In genomic region chr3:140088058-140088457, GRCh38 we compare ENCODE assay signal across 37 cellular contexts.
"Had no signal": no experiment of that assay in that cellular context is flagged by ENCODE, and none has a peak within 500 bp of the region (broad histone marks: within the 10 kb centered on the region; RNA-seq: fewer than 3 reads in every experiment).

No MANE protein-coding gene starts in this region.

- H3K4me3 ChIP-seq: adrenal gland, ascending aorta, body of pancreas, breast epithelium, cardiac muscle cell had no signal

- H3K27ac Mint-ChIP-seq: activated naive CD4-positive, alpha-beta T cell treated with anti-CD3 and anti-CD28 coated beads for 36 hours; activated naive CD4-positive, alpha-beta T cell treated with anti-CD3 and anti-CD28 coated beads, Interleukin-2, amount 10 ng/mL, durations not matched to agents 7 days and 5 days; activated naive CD4-positive, alpha-beta T cell treated with anti-CD3 and anti-CD28 coated beads, Interleukin-2, amount 50 U/mL, for 24 hours; activated naive CD4-positive, alpha-beta T cell treated with anti-CD3 and anti-CD28 coated beads, Interleukin-2, amount 50 U/mL, for 72 hours; activated naive CD8-positive, alpha-beta T cell; activated naive CD8-positive, alpha-beta T cell treated with anti-CD3 and anti-CD28 coated beads for 36 hours; activated naive CD8-positive, alpha-beta T cell treated with anti-CD3 and anti-CD28 coated beads, Interleukin-2, amount 10 ng/mL, durations not matched to agents 7 days and 5 days; activated naive CD8-positive, alpha-beta T cell treated with anti-CD3 and anti-CD28 coated beads, Interleukin-2, amount 50 U/mL, for 24 hours; activated T-cell treated with anti-CD3 and anti-CD28 coated beads, Interleukin-2, amount 50 U/mL, for 24 hours; activated T-cell treated with anti-CD3 and anti-CD28 coated beads, Interleukin-2, amount 50 U/mL, for 72 hours; activated T-helper 1 cell treated with anti-CD3 and anti-CD28 coated beads, Interleukin-12 subunit alpha, Interleukin-12 subunit beta, Interleukin-2, Interleukin-4 antibody, amounts not matched to agents 30 ng/mL and 10 ng/mL and 1 ng/mL, durations not matched to agents 14 hours and 24 hours and 36 hours; activated T-helper 17 cell treated with anti-CD3 and anti-CD28 coated beads, Interleukin-2, amount 50 U/mL, for 72 hours; activated T-helper 2 cell treated with anti-CD3 and anti-CD28 coated beads, Interferon-gamma antibody, Interleukin-2, Interleukin-4, amounts not matched to agents 10 μg/mL and 5 μg/mL and 100 μg/mL, durations not matched to agents 14 hours and 24 hours and 36 hours; brain had no signal

- H3K36me3 Mint-ChIP-seq: activated naive CD4-positive, alpha-beta T cell treated with anti-CD3 and anti-CD28 coated beads, Interleukin-2, amount 10 ng/mL, durations not matched to agents 7 days and 5 days; activated naive CD4-positive, alpha-beta T cell treated with anti-CD3 and anti-CD28 coated beads, Interleukin-2, amount 50 U/mL, for 24 hours; activated naive CD4-positive, alpha-beta T cell treated with anti-CD3 and anti-CD28 coated beads, Interleukin-2, amount 50 U/mL, for 72 hours; activated naive CD8-positive, alpha-beta T cell; activated naive CD8-positive, alpha-beta T cell treated with anti-CD3 and anti-CD28 coated beads for 36 hours; activated naive CD8-positive, alpha-beta T cell treated with anti-CD3 and anti-CD28 coated beads, Interleukin-2, amount 10 ng/mL, durations not matched to agents 7 days and 5 days; brain had no signal

- DNase-seq: activated effector memory CD4-positive, alpha-beta T cell treated with anti-CD3 and anti-CD28 coated beads, Interleukin-2, amount 50 U/mL, for 16 hours; activated effector memory CD4-positive, alpha-beta T cell treated with Interleukin-2 at 50 U/mL for 16 hours; activated gamma-delta T cell; activated gamma-delta T cell treated with Interleukin-2 at 50 U/mL for 16 hours; activated naive CD4-positive, alpha-beta T cell; activated naive CD4-positive, alpha-beta T cell treated with anti-CD3 and anti-CD28 coated beads for 36 hours; activated naive CD4-positive, alpha-beta T cell treated with anti-CD3 and anti-CD28 coated beads, Interleukin-2, amount 10 ng/mL, durations not matched to agents 7 days and 5 days; activated naive CD4-positive, alpha-beta T cell treated with anti-CD3 and anti-CD28 coated beads, Interleukin-2, amount 50 U/mL, for 16 hours; activated naive CD4-positive, alpha-beta T cell treated with Interleukin-2 at 50 U/mL for 16 hours; activated naive CD8-positive, alpha-beta T cell treated with anti-CD3 and anti-CD28 coated beads for 36 hours; activated naive CD8-positive, alpha-beta T cell treated with anti-CD3 and anti-CD28 coated beads, Interleukin-2, amount 10 ng/mL, durations not matched to agents 7 days and 5 days; activated naive CD8-positive, alpha-beta T cell treated with anti-CD3 and anti-CD28 coated beads, Interleukin-2, amount 50 U/mL, for 24 hours; activated T-cell treated with anti-CD3 and anti-CD28 coated beads, Interleukin-2, amount 50 U/mL, for 24 hours; activated T-cell treated with anti-CD3 and anti-CD28 coated beads, Interleukin-2, amount 50 U/mL, for 4 hours; activated T-cell treated with anti-CD3 and anti-CD28 coated beads, Interleukin-2, amount 50 U/mL, for 48 hours; activated T-cell treated with anti-CD3 and anti-CD28 coated beads, Interleukin-2, amount 50 U/mL, for 72 hours; adrenal gland; amniotic stem cell; amygdala; anterior cingulate cortex; aorta; body of pancreas; brain microvascular endothelial cell; caudate nucleus; central memory CD4-positive, alpha-beta T cell; cerebellar nuclear complex had no signal

- ATAC-seq: activated naive CD4-positive, alpha-beta T cell treated with anti-CD3 and anti-CD28 coated beads, Interleukin-2, amount 50 U/mL, for 72 hours; activated naive CD8-positive, alpha-beta T cell treated with anti-CD3 and anti-CD28 coated beads, Interleukin-2, amount 50 U/mL, for 24 hours; activated T-cell treated with anti-CD3 and anti-CD28 coated beads, Interleukin-2, amount 50 U/mL, for 4 hours; activated T-cell treated with anti-CD3 and anti-CD28 coated beads, Interleukin-2, amount 50 U/mL, for 72 hours; activated T-helper 17 cell treated with anti-CD3 and anti-CD28 coated beads, Interleukin-2, amount 50 U/mL, for 72 hours; body of pancreas had no signal

- H3K4me3 Mint-ChIP-seq: activated naive CD4-positive, alpha-beta T cell treated with anti-CD3 and anti-CD28 coated beads for 36 hours; activated naive CD4-positive, alpha-beta T cell treated with anti-CD3 and anti-CD28 coated beads, Interleukin-2, amount 10 ng/mL, durations not matched to agents 7 days and 5 days; activated naive CD4-positive, alpha-beta T cell treated with anti-CD3 and anti-CD28 coated beads, Interleukin-2, amount 50 U/mL, for 24 hours; activated naive CD8-positive, alpha-beta T cell; activated naive CD8-positive, alpha-beta T cell treated with anti-CD3 and anti-CD28 coated beads for 36 hours; activated naive CD8-positive, alpha-beta T cell treated with anti-CD3 and anti-CD28 coated beads, Interleukin-2, amount 10 ng/mL, durations not matched to agents 7 days and 5 days; activated naive CD8-positive, alpha-beta T cell treated with anti-CD3 and anti-CD28 coated beads, Interleukin-2, amount 50 U/mL, for 24 hours; activated T-cell treated with anti-CD3 and anti-CD28 coated beads, Interleukin-2, amount 50 U/mL, for 24 hours; activated T-cell treated with anti-CD3 and anti-CD28 coated beads, Interleukin-2, amount 50 U/mL, for 4 hours; activated T-cell treated with anti-CD3 and anti-CD28 coated beads, Interleukin-2, amount 50 U/mL, for 72 hours; activated T-helper 1 cell treated with anti-CD3 and anti-CD28 coated beads, Interleukin-12 subunit alpha, Interleukin-12 subunit beta, Interleukin-2, Interleukin-4 antibody, amounts not matched to agents 30 ng/mL and 10 ng/mL and 1 ng/mL, durations not matched to agents 14 hours and 24 hours and 36 hours; activated T-helper 17 cell treated with anti-CD3 and anti-CD28 coated beads, Interleukin-2, amount 50 U/mL, for 72 hours; brain; central memory CD8-positive, alpha-beta T cell had no signal

- H3K27ac ChIP-seq: adrenal gland, ascending aorta, body of pancreas, brain microvascular endothelial cell, breast epithelium, cardiac muscle cell had no signal

- H3K9me3 Mint-ChIP-seq: activated naive CD4-positive, alpha-beta T cell treated with anti-CD3 and anti-CD28 coated beads for 36 hours; activated naive CD4-positive, alpha-beta T cell treated with anti-CD3 and anti-CD28 coated beads, Interleukin-2, amount 10 ng/mL, durations not matched to agents 7 days and 5 days; activated naive CD4-positive, alpha-beta T cell treated with anti-CD3 and anti-CD28 coated beads, Interleukin-2, amount 50 U/mL, for 24 hours; activated naive CD8-positive, alpha-beta T cell treated with anti-CD3 and anti-CD28 coated beads for 36 hours; activated naive CD8-positive, alpha-beta T cell treated with anti-CD3 and anti-CD28 coated beads, Interleukin-2, amount 10 ng/mL, durations not matched to agents 7 days and 5 days; activated naive CD8-positive, alpha-beta T cell treated with anti-CD3 and anti-CD28 coated beads, Interleukin-2, amount 50 U/mL, for 24 hours; activated T-cell treated with anti-CD3 and anti-CD28 coated beads, Interleukin-2, amount 50 U/mL, for 24 hours; activated T-cell treated with anti-CD3 and anti-CD28 coated beads, Interleukin-2, amount 50 U/mL, for 4 hours; activated T-helper 1 cell treated with anti-CD3 and anti-CD28 coated beads, Interleukin-12 subunit alpha, Interleukin-12 subunit beta, Interleukin-2, Interleukin-4 antibody, amounts not matched to agents 30 ng/mL and 10 ng/mL and 1 ng/mL, durations not matched to agents 14 hours and 24 hours and 36 hours; activated T-helper 17 cell treated with anti-CD3 and anti-CD28 coated beads, Interleukin-2, amount 50 U/mL, for 72 hours; activated T-helper 2 cell treated with anti-CD3 and anti-CD28 coated beads, Interferon-gamma antibody, Interleukin-2, Interleukin-4, amounts not matched to agents 10 μg/mL and 5 μg/mL and 100 μg/mL, durations not matched to agents 14 hours and 24 hours and 36 hours; central memory CD8-positive, alpha-beta T cell had no signal

- H3K4me1 Mint-ChIP-seq: activated naive CD4-positive, alpha-beta T cell treated with anti-CD3 and anti-CD28 coated beads, Interleukin-2, amount 10 ng/mL, durations not matched to agents 7 days and 5 days; activated naive CD4-positive, alpha-beta T cell treated with anti-CD3 and anti-CD28 coated beads, Interleukin-2, amount 50 U/mL, for 24 hours; activated naive CD8-positive, alpha-beta T cell treated with anti-CD3 and anti-CD28 coated beads for 36 hours; activated naive CD8-positive, alpha-beta T cell treated with anti-CD3 and anti-CD28 coated beads, Interleukin-2, amount 10 ng/mL, durations not matched to agents 7 days and 5 days; activated naive CD8-positive, alpha-beta T cell treated with anti-CD3 and anti-CD28 coated beads, Interleukin-2, amount 50 U/mL, for 24 hours; activated T-helper 17 cell treated with anti-CD3 and anti-CD28 coated beads, Interleukin-2, amount 50 U/mL, for 72 hours; central memory CD8-positive, alpha-beta T cell had no signal

- H3K9me3 ChIP-seq: adrenal gland, ascending aorta, body of pancreas, breast epithelium had no signal

- H3K36me3 ChIP-seq: adrenal gland, ascending aorta, brain microvascular endothelial cell, breast epithelium, cardiac muscle cell had no signal

- H3K27me3 Mint-ChIP-seq: activated naive CD4-positive, alpha-beta T cell treated with anti-CD3 and anti-CD28 coated beads, Interleukin-2, amount 10 ng/mL, durations not matched to agents 7 days and 5 days; activated naive CD8-positive, alpha-beta T cell treated with anti-CD3 and anti-CD28 coated beads, Interleukin-2, amount 50 U/mL, for 24 hours; central memory CD8-positive, alpha-beta T cell had no signal

- H3K4me1 ChIP-seq: adrenal gland, ascending aorta, breast epithelium had no signal

- H3K27me3 ChIP-seq: adrenal gland, ascending aorta, body of pancreas, brain microvascular endothelial cell, cardiac muscle cell had no signal
